In genomic region chr3:124263168-124263567, GRCh38 we compare ENCODE assay signal across 13 cellular contexts.
DNase-seq lines count a peak whose midpoint lies in the region; FAIRE-seq and TF ChIP-seq lines count a peak whose summit lies in the region.
"Had no signal": no experiment of that assay in that cellular context is flagged by ENCODE, and none has a peak within 500 bp of the region (broad histone marks: within the 10 kb centered on the region; RNA-seq: fewer than 3 reads in every experiment).

No MANE protein-coding gene starts in this region.

- H3K4me1 ChIP-seq in astrocyte (ENCODE audit: insufficient read depth, low read length) (peaks cover 39% of the 10 kb centered on the region), ovary (ENCODE audit: insufficient read depth) (no peaks in the 10 kb centered on the region), HAP-1 (no peaks in the 10 kb centered on the region; the same call in 1 of the 2 replicates)

- FAIRE-seq in astrocyte (lab: Jason Lieb, UNC) = peak; percentile 73
- FAIRE-seq: kidney, small intestine had no signal

- H3K9me3 ChIP-seq in astrocyte (ENCODE audit: insufficient read depth, low read depth, low read length) = no peaks in the 10 kb centered on the region
- no peaks in the 10 kb centered on the region for H3K9me3 ChIP-seq in ovary
- no peaks in the 10 kb centered on the region for H3K9me3 ChIP-seq in HAP-1

- no peak overlapping the region for H2AFZ ChIP-seq in astrocyte (ENCODE audit: low read depth, low read length)

- TF ChIP-seq CTCF in astrocyte (IDR thresholded peaks at IDR 0.05; ENCODE audit: insufficient read depth, low read depth, low read length) (no peak), ovary (IDR thresholded peaks at IDR 0.05) (no peak)

- H3K36me3 Mint-ChIP-seq in astrocyte (ENCODE audit: low read depth, unreplicated experiment) = peaks cover 2% of the 10 kb centered on the region

- no peak overlapping the region for H3K4me3 ChIP-seq in astrocyte (ENCODE audit: insufficient read depth, low read depth, low read length)
- no peak overlapping the region for H3K4me3 ChIP-seq in ovary
- H3K4me3 ChIP-seq in HAP-1 = no peak overlapping the region

- H3K4me2 ChIP-seq in astrocyte (ENCODE audit: low read length) = peak overlapping the region; percentile 16

- H3K27me3 Mint-ChIP-seq in astrocyte (ENCODE audit: low read depth, unreplicated experiment) = no peaks in the 10 kb centered on the region
- H3K27me3 Mint-ChIP-seq: brain; stimulated activated naive CD8-positive, alpha-beta T cell treated with anti-CD3 and anti-CD28 coated beads, Interleukin-15, amount 100 ng/mL, for 72 hours had no signal

- 74 to 83% (median 83%) methylated on average over 4 of the region's 4 CpGs for WGBS in ovary, 3 donors

- TF ChIP-seq POLR2A in ovary (IDR thresholded peaks at IDR 0.05) = no peak

- no peaks in the 10 kb centered on the region for H3K9me3 Mint-ChIP-seq in astrocyte (ENCODE audit: unreplicated experiment)
- H3K9me3 Mint-ChIP-seq: brain; stimulated activated naive CD8-positive, alpha-beta T cell treated with anti-CD3 and anti-CD28 coated beads, Interleukin-15, amount 100 ng/mL, for 72 hours had no signal

- H3K9ac ChIP-seq in astrocyte (ENCODE audit: low read length) = no peak overlapping the region

- H3K27ac Mint-ChIP-seq in astrocyte (ENCODE audit: unreplicated experiment) = peak overlapping the region; percentile 95
- H3K27ac Mint-ChIP-seq: stimulated activated naive CD8-positive, alpha-beta T cell treated with anti-CD3 and anti-CD28 coated beads, Interleukin-15, amount 100 ng/mL, for 72 hours had no signal

- peak; percentile 57 for DNase-seq in AG08396 (ENCODE audit: low spot score)
- peak; percentile 96 for DNase-seq in HT1080 (ENCODE audit: low read depth)
- peak; percentile 95 for DNase-seq in astrocyte (ENCODE audit: low read depth)
- peak; percentile 80 for DNase-seq in islet precursor cell
- DNase-seq in GOT3 (lab: John Stamatoyannopoulos, UW) = no peak
- no peak for DNase-seq in ovary
- DNase-seq in HAP-1 (ENCODE audit: low spot score in 2 of 2) = no peak
- no peak for DNase-seq in activated CD4-positive, alpha-beta T cell treated with anti-CD3 and anti-CD28 coated beads for 1 hour
- DNase-seq: activated CD4-positive, alpha-beta T cell treated with anti-CD3 and anti-CD28 coated beads, Interleukin-2, amount 50 U/mL, for 1 hour; kidney; small intestine; stimulated activated naive CD8-positive, alpha-beta T cell treated with anti-CD3 and anti-CD28 coated beads, Interleukin-15, amount 100 ng/mL, for 72 hours had no signal

- intact Hi-C loops in ovary (cut with DNase I) = no loop called here

- H3K27me3 ChIP-seq in astrocyte (ENCODE audit: insufficient read depth, low read length) (no peaks in the 10 kb centered on the region), ovary (no peaks in the 10 kb centered on the region), HAP-1 (ENCODE audit: low read depth) (peaks cover 5% of the 10 kb centered on the region; the same call in 1 of the 2 replicates)

- peak overlapping the region; percentile 8 for H3K27ac ChIP-seq in astrocyte (ENCODE audit: low read depth, low read length)
- H3K27ac ChIP-seq in ovary = no peak overlapping the region

- H3K79me2 ChIP-seq in astrocyte (ENCODE audit: insufficient read depth, low read length) = no peaks in the 10 kb centered on the region

- H4K20me1 ChIP-seq in astrocyte (ENCODE audit: insufficient read depth, low read length) = no peaks in the 10 kb centered on the region

- in situ Hi-C loops in HAP-1 (cut with MboI; ENCODE audit: low sequenced_read_pairs) = no loop called here

- H3K36me3 ChIP-seq in astrocyte (ENCODE audit: insufficient read depth, low read length) (no peaks in the 10 kb centered on the region), ovary (no peaks in the 10 kb centered on the region), HAP-1 (replicated peaks) (no peaks in the 10 kb centered on the region)

- H3K4me1 Mint-ChIP-seq in astrocyte (ENCODE audit: low read depth, unreplicated experiment) = peaks cover 43% of the 10 kb centered on the region
- H3K4me1 Mint-ChIP-seq: stimulated activated naive CD8-positive, alpha-beta T cell treated with anti-CD3 and anti-CD28 coated beads, Interleukin-15, amount 100 ng/mL, for 72 hours had no signal

- no peak for TF ChIP-seq EP300 in ovary (IDR thresholded peaks at IDR 0.05)

- H3K4me3 Mint-ChIP-seq in astrocyte (ENCODE audit: unreplicated experiment) = no peak overlapping the region
- H3K4me3 Mint-ChIP-seq: brain; stimulated activated naive CD8-positive, alpha-beta T cell treated with anti-CD3 and anti-CD28 coated beads, Interleukin-15, amount 100 ng/mL, for 72 hours had no signal

Comparison
In these comparisons a context has a peak if more than half of its experiments do, and no peak if none do; other contexts are left out.
1. DNase-seq: peak in AG08396 (single experiment), HT1080 (single experiment), astrocyte (single experiment) and islet precursor cell (single experiment); none in GOT3 (single experiment), ovary (0 of 5), HAP-1 (0 of 2) and activated CD4-positive, alpha-beta T cell treated with anti-CD3 and anti-CD28 coated beads for 1 hour (single experiment).